ENCODE assay signal across 21 cellular contexts in genomic region chr18:10563886-10564285, GRCh38. TPM values are rescaled to one million over a fixed set of nuclear protein-coding genes. Genes with fewer than 3 reads are reported as not detected.
A peak's percentile ranks its signal among the peaks of the same experiment; 100 is the strongest.
DNase-seq lines count a peak whose midpoint lies in the region; ATAC-seq, FAIRE-seq and TF ChIP-seq lines count a peak whose summit lies in the region.
"Had no signal": no experiment of that assay in that cellular context is flagged by ENCODE, and none has a peak within 500 bp of the region (broad histone marks: within the 10 kb centered on the region; RNA-seq: fewer than 3 reads in every experiment).

No MANE protein-coding gene starts in this region.

- H3K27ac ChIP-seq in PC-3 (ENCODE audit: low read length) (no peak overlapping the region), esophagus squamous epithelium (peak overlapping the region in 3 of 4 donors; percentile 22 to 64 (median 60))
- H3K27ac ChIP-seq: coronary artery had no signal

- DNase-seq in NCI-H1694 treated with DMSO at 0.1 percent for 48 hours (lab: John Stamatoyannopoulos, UW) (peak; percentile 17), PC-3 (peak; percentile 81), esophagus squamous epithelium (lab: John Stamatoyannopoulos, UW) (no peak), superior temporal gyrus (ENCODE audit: extremely low spot score) (peak; percentile 49), GM12891 (ENCODE audit: insufficient read length, low spot score) (no peak), DMS79 (lab: John Stamatoyannopoulos, UW) (no peak)
- DNase-seq: activated naive CD4-positive, alpha-beta T cell treated with anti-CD3 and anti-CD28 coated beads for 36 hours; AML-193; COR-L47; foreskin fibroblast; GDM1; Karpas-422; NCI-H1436 treated with DMSO at 0.1 percent for 48 hours; nucleus accumbens; SHP77; stimulated activated CD4-positive, alpha-beta T cell treated with anti-CD3 and anti-CD28 coated beads, Interleukin-1b, Interleukin-23, amount 100 ng/mL, for 48 hours; T-helper 1 cell had no signal

- no peaks in the 10 kb centered on the region for H3K36me3 ChIP-seq in PC-3 (ENCODE audit: low read depth, low read length)
- H3K36me3 ChIP-seq in esophagus squamous epithelium, result no peaks in the 10 kb centered on the region

- H3K79me2 ChIP-seq in PC-3 (ENCODE audit: low read length), result no peaks in the 10 kb centered on the region

- 0 out of 2 replicates have a peak overlapping the region, but pooled peaks have one; percentile 20 for H3K4me2 ChIP-seq in PC-3 (ENCODE audit: low read length)
- H3K4me2 ChIP-seq: GM23338 had no signal

- H3K4me1 ChIP-seq in PC-3 (ENCODE audit: insufficient read depth, low read length) (peaks cover 11% of the 10 kb centered on the region), esophagus squamous epithelium (peaks cover 12 to 54% (median 25%) of the 10 kb centered on the region in 3 donors)

- H2AFZ ChIP-seq in PC-3 (ENCODE audit: low read length), result no peak overlapping the region
- H2AFZ ChIP-seq: GM23338 had no signal

- H3K4me3 ChIP-seq in PC-3 (ENCODE audit: low read length) (no peak overlapping the region), esophagus squamous epithelium (no peak overlapping the region)
- H3K4me3 ChIP-seq: coronary artery, GM12878, GM23338 had no signal

- no peaks in the 10 kb centered on the region for H3K9me2 ChIP-seq in PC-3 (replicated peaks; ENCODE audit: low read length)

- TF ChIP-seq POLR2A in esophagus squamous epithelium (IDR thresholded peaks at IDR 0.05) (no peak), GM12891 (IDR thresholded peaks at IDR 0.05; ENCODE audit: low read depth, low read length) (no peak)

- H3K9ac ChIP-seq in PC-3 (ENCODE audit: low read length), result no peak overlapping the region

- ATAC-seq in PC-3 (peak; percentile 58), GM19351 (IDR thresholded peaks at IDR 0.05; ENCODE audit: unreplicated experiment) (no peak)
- ATAC-seq: GM12878, GM23338 had no signal

- intact Hi-C loops in PC-3 (cut with micrococcal nuclease), result loop anchor here (5.0 to 10.0 kb wide), 3 partner anchors 33 to 291 kb away; no protein-coding TSS in a partner anchor
- intact Hi-C loops in esophagus squamous epithelium (cut with DNase I), result no loop called here

- TF ChIP-seq CTCF in PC-3 (conservative IDR thresholded peaks at IDR 0.05; ENCODE audit: low read depth, low read length), result no peak
- no peak for TF ChIP-seq CTCF in esophagus squamous epithelium (IDR thresholded peaks at IDR 0.05)

- BruUV-seq in PC-3 (replicated peaks; lab: Mats Ljungman, UMichigan), result no TSS peak

- POLR2A ChIA-PET in PC-3 (lab: Charles Lee; ENCODE audit: unreplicated experiment), result no interaction called here

- H4K20me1 ChIP-seq in PC-3 (ENCODE audit: low read length), result no peaks in the 10 kb centered on the region

- H3K9me3 ChIP-seq in PC-3 (ENCODE audit: low read length), result no peaks in the 10 kb centered on the region
- no peaks in the 10 kb centered on the region for H3K9me3 ChIP-seq in esophagus squamous epithelium

- no peaks in the 10 kb centered on the region for H3F3A ChIP-seq in PC-3 (ENCODE audit: low read length, unreplicated experiment)

- H3K27me3 ChIP-seq in PC-3 (ENCODE audit: low read length) (no peaks in the 10 kb centered on the region), esophagus squamous epithelium (no peaks in the 10 kb centered on the region)

- no peak for FAIRE-seq in GM12891 (lab: Jason Lieb, UNC)
- FAIRE-seq: GM12878 had no signal

- CTCF ChIA-PET in PC-3 (lab: Charles Lee), result no interaction called here

- 46 to 65% methylated on average over 6 to 7 of the region's 9 CpGs for WGBS in esophagus squamous epithelium, 2 donors

TF ChIP-seq in GM12891, 5 proteins besides CTCF, POLR2A, EP300 and RAD21:
- no peak for TF ChIP-seq SPI1 (IDR thresholded peaks at IDR 0.05; ENCODE audit: low read depth, low read length)
- no peak for TF ChIP-seq PAX5 (IDR thresholded peaks at IDR 0.05; ENCODE audit: insufficient read depth, low read length, severe bottlenecking)
- TF ChIP-seq TAF1 (IDR thresholded peaks at IDR 0.05; ENCODE audit: low read depth, low read length), result no peak
- no peak for TF ChIP-seq POLR2AphosphoS5 (IDR thresholded peaks at IDR 0.05; ENCODE audit: low read depth, low read length)
- TF ChIP-seq POU2F2 (IDR thresholded peaks at IDR 0.05; ENCODE audit: low read depth, low read length), result no peak
TF ChIP-seq in GM12891: peak in this region for 0.

RNA-seq across cellular contexts. Expression of gene NAPG, which starts 38.1 kb away (rescaled TPM):
- total RNA-seq in PC-3 (2014; rRNA removed), result 24.0 and 24.7 TPM in 2 replicates
- total RNA-seq in esophagus squamous epithelium, result 10 to 100 TPM; 27.1 to 34.7 (median 31.0) TPM
- polyA plus RNA-seq in GM12891 (2012; ENCODE audit: low read depth, missing spikeins), result 17.3 TPM

Comparison
In these comparisons a context has a peak if more than half of its experiments do, and no peak if none do; other contexts are left out.
1. DNase-seq: peak in NCI-H1694 treated with DMSO at 0.1 percent for 48 hours (single experiment), PC-3 (single experiment) and superior temporal gyrus (single experiment); none in esophagus squamous epithelium (single experiment), GM12891 (single experiment) and DMS79 (single experiment).